8 cellular contexts compared by ENCODE assay signal in the genomic region with DNA sequence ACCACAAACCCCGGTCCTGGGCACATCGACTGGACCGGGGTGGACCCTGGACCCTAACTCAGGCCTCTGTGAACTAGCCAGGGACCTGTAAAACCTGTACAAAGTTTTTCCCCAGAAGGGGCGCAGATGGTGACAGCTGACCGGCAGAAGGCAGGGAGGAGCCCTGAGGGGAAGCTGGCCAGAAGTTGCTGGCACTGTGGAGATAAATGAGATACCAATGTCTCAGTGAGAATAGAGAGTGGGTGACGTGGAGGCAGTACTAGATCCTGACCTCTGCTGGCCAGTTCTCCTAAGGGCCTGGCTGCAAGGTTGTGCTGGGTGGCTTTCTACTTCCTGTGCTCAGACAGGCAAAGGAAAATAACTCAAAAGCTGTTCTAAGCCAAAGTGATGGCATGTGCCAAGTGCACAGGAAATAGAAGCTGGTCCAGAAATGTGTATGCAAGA. TPM values are rescaled to one million over a fixed set of nuclear protein-coding genes. Genes with fewer than 3 reads are reported as not detected.
A peak's percentile ranks its signal among the peaks of the same experiment; 100 is the strongest.
DNase-seq lines count a peak whose midpoint lies in the region; ATAC-seq, FAIRE-seq and TF ChIP-seq lines count a peak whose summit lies in the region.

No MANE protein-coding gene starts in this region.

- no peak overlapping the region for H3K27ac ChIP-seq in kidney (ENCODE audit: low read depth in 2 of 2, low read length in 2 of 2)

- intact Hi-C loops in activated T-helper 1 cell treated with anti-CD3 and anti-CD28 coated beads, Interleukin-12 subunit alpha, Interleukin-12 subunit beta, Interleukin-2, Interleukin-4 antibody, amounts not matched to agents 30 ng/mL and 10 ng/mL and 1 ng/mL, durations not matched to agents 14 hours and 24 hours and 36 hours (cut with micrococcal nuclease): loop anchor here (1.0 to 5.0 kb wide), 3 partner anchors 60 to 574 kb away; no protein-coding TSS in a partner anchor
- intact Hi-C loops in kidney (cut with DNase I): loop anchor here (5.0 kb wide), 1 partner anchor 484 kb away; no protein-coding TSS in a partner anchor

- no peaks in the 10 kb centered on the region for H3K36me3 Mint-ChIP-seq in activated T-helper 1 cell treated with anti-CD3 and anti-CD28 coated beads, Interleukin-12 subunit alpha, Interleukin-12 subunit beta, Interleukin-2, Interleukin-4 antibody, amounts not matched to agents 30 ng/mL and 10 ng/mL and 1 ng/mL, durations not matched to agents 14 hours and 24 hours and 36 hours (ENCODE audit: low read depth)

- H3K4me3 ChIP-seq in BJ (ENCODE audit: low read depth, low read length) (no peak overlapping the region), kidney (ENCODE audit: low read length in 2 of 2) (no peak overlapping the region)

- no peak for DNase-seq in BJ (ENCODE audit: low read depth)
- DNase-seq in M059J (ENCODE audit: low read depth): peak; percentile 62
- no peak for DNase-seq in activated T-helper 1 cell treated with anti-CD3 and anti-CD28 coated beads, Interleukin-12 subunit alpha, Interleukin-12 subunit beta, Interleukin-2, Interleukin-4 antibody, amounts not matched to agents 30 ng/mL and 10 ng/mL and 1 ng/mL, durations not matched to agents 14 hours and 24 hours and 36 hours (ENCODE audit: low spot score)
- DNase-seq in kidney: no peak
- no peak for DNase-seq in NCI-H748 (lab: John Stamatoyannopoulos, UW; ENCODE audit: unreplicated experiment)
- DNase-seq in hippocampal formation (lab: John Stamatoyannopoulos, UW): no peak

- ATAC-seq in GM19023 (IDR thresholded peaks at IDR 0.05; ENCODE audit: unreplicated experiment) (peak; percentile 52), GM19395 (IDR thresholded peaks at IDR 0.05; ENCODE audit: unreplicated experiment) (no peak)

- TF ChIP-seq CTCF in BJ (IDR thresholded peaks at IDR 0.05; ENCODE audit: insufficient read depth, low read depth, low read length): peak; percentile 58
- peak; percentile 60 for TF ChIP-seq CTCF in kidney (IDR thresholded peaks at IDR 0.05; ENCODE audit: borderline replicate concordance, extremely low read depth, insufficient read depth)

- H3K36me3 ChIP-seq in BJ (ENCODE audit: control insufficient read depth, insufficient read depth, low read length) (no peaks in the 10 kb centered on the region), kidney (ENCODE audit: control insufficient read depth in 1 of 2, insufficient read depth in 2 of 2, low read length in 2 of 2) (no peaks in the 10 kb centered on the region)

- no peak for FAIRE-seq in kidney (lab: Jason Lieb, UNC)

- H3K9ac ChIP-seq in kidney (ENCODE audit: low read length in 2 of 2): no peak overlapping the region

- POLR2A ChIA-PET in BJ (lab: Charles Lee): no interaction called here

- 0 out of 2 replicates have a peak, but pooled peaks cover 1% of the 10 kb centered on the region for H3K27me3 ChIP-seq in BJ (ENCODE audit: control insufficient read depth, insufficient read depth, low read length)

- H3K9me3 Mint-ChIP-seq in activated T-helper 1 cell treated with anti-CD3 and anti-CD28 coated beads, Interleukin-12 subunit alpha, Interleukin-12 subunit beta, Interleukin-2, Interleukin-4 antibody, amounts not matched to agents 30 ng/mL and 10 ng/mL and 1 ng/mL, durations not matched to agents 14 hours and 24 hours and 36 hours: no peaks in the 10 kb centered on the region

- H3K9me3 ChIP-seq in kidney (ENCODE audit: control insufficient read depth in 1 of 2, low read length in 2 of 2): no peaks in the 10 kb centered on the region

- CTCF ChIA-PET in BJ (lab: Yijun Ruan, JAX): interaction anchor here (0.5 to 28.2 kb wide), 26 partner anchors 9 to 491 kb away, joined by 3 to 661 read pairs (median 6); partner anchors contain the start of gene TSPAN14

- peak overlapping the region; percentile 28 for H3K4me3 Mint-ChIP-seq in activated T-helper 1 cell treated with anti-CD3 and anti-CD28 coated beads, Interleukin-12 subunit alpha, Interleukin-12 subunit beta, Interleukin-2, Interleukin-4 antibody, amounts not matched to agents 30 ng/mL and 10 ng/mL and 1 ng/mL, durations not matched to agents 14 hours and 24 hours and 36 hours

- peaks cover 42% of the 10 kb centered on the region for H3K4me1 Mint-ChIP-seq in activated T-helper 1 cell treated with anti-CD3 and anti-CD28 coated beads, Interleukin-12 subunit alpha, Interleukin-12 subunit beta, Interleukin-2, Interleukin-4 antibody, amounts not matched to agents 30 ng/mL and 10 ng/mL and 1 ng/mL, durations not matched to agents 14 hours and 24 hours and 36 hours (ENCODE audit: low read depth)

- H3K4me1 ChIP-seq in kidney (ENCODE audit: control insufficient read depth in 1 of 2, insufficient read depth in 1 of 2, low read depth in 1 of 2, low read length in 2 of 2): peaks cover 5 to 13% of the 10 kb centered on the region in 2 donors

- H3K27ac Mint-ChIP-seq in activated T-helper 1 cell treated with anti-CD3 and anti-CD28 coated beads, Interleukin-12 subunit alpha, Interleukin-12 subunit beta, Interleukin-2, Interleukin-4 antibody, amounts not matched to agents 30 ng/mL and 10 ng/mL and 1 ng/mL, durations not matched to agents 14 hours and 24 hours and 36 hours: peak overlapping the region; percentile 64

- H3K27me3 Mint-ChIP-seq in activated T-helper 1 cell treated with anti-CD3 and anti-CD28 coated beads, Interleukin-12 subunit alpha, Interleukin-12 subunit beta, Interleukin-2, Interleukin-4 antibody, amounts not matched to agents 30 ng/mL and 10 ng/mL and 1 ng/mL, durations not matched to agents 14 hours and 24 hours and 36 hours (ENCODE audit: insufficient read depth): peaks cover 14% of the 10 kb centered on the region

RNA-seq across cellular contexts. Expression of gene TSPAN14, which starts 10.6 kb away (rescaled TPM):
- 18.3 and 33.3 TPM in 2 replicates for polyA plus RNA-seq in BJ (2011; rRNA removed)
- polyA minus RNA-seq in BJ (2011; rRNA and poly(A)+ RNA removed): 19.5 and 22.7 TPM in 2 replicates
- 32.0 and 44.4 TPM in 2 replicates for total RNA-seq in M059J (2014; rRNA removed; shearing (Covaris generic))
- 75.4 and 81.9 TPM in 2 replicates for total RNA-seq in activated T-helper 1 cell treated with anti-CD3 and anti-CD28 coated beads, Interleukin-12 subunit alpha, Interleukin-12 subunit beta, Interleukin-2, Interleukin-4 antibody, amounts not matched to agents 30 ng/mL and 10 ng/mL and 1 ng/mL, durations not matched to agents 14 hours and 24 hours and 36 hours
- total RNA-seq in kidney: 183 TPM
- polyA plus RNA-seq in kidney (ENCODE audit: insufficient read depth, low read depth, low replicate concordance): 36.8 TPM

RNA-seq across cellular contexts. Expression of gene PRXL2A, which starts 35.2 kb away (rescaled TPM):
- 1.0 and 1.3 TPM in 2 replicates for polyA plus RNA-seq in BJ (2011; rRNA removed)
- 0.21 and 0.33 TPM in 2 replicates for polyA minus RNA-seq in BJ (2011; rRNA and poly(A)+ RNA removed)
- total RNA-seq in M059J (2014; rRNA removed; shearing (Covaris generic)): 23.6 and 32.4 TPM in 2 replicates
- total RNA-seq in activated T-helper 1 cell treated with anti-CD3 and anti-CD28 coated beads, Interleukin-12 subunit alpha, Interleukin-12 subunit beta, Interleukin-2, Interleukin-4 antibody, amounts not matched to agents 30 ng/mL and 10 ng/mL and 1 ng/mL, durations not matched to agents 14 hours and 24 hours and 36 hours: 11.9 and 13.2 TPM in 2 replicates
- 69.4 TPM for total RNA-seq in kidney
- 101 TPM for polyA plus RNA-seq in kidney (ENCODE audit: insufficient read depth, low read depth, low replicate concordance)
